ENCODE assay signal across 21 cellular contexts in the genomic region with DNA sequence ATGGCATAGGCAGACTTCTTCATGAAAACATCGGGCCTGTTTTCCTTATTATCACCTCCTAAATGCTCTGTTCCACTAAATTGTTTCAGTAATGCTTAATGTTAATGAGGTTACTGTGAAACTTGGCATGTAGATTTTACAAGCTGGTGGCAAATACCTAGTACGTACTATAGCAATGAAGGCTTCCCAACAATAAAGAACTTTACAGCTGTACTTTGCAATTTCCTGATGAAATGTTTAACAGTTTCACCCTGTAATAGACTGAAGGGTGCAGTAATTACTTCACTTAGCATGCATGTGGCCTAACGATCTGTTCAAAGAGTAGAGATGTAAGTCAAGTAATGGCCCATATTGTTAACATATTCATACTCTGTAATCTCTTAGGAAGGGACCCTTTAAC.
"Had no signal": no experiment of that assay in that cellular context is flagged by ENCODE, and none has a peak within 500 bp of the region (broad histone marks: within the 10 kb centered on the region; RNA-seq: fewer than 3 reads in every experiment).

No MANE protein-coding gene starts in this region.

- ATAC-seq: K562 had no signal

- H3K4me3 ChIP-seq: K562 had no signal

- H3K4me3 Mint-ChIP-seq: IgD-negative memory B cell had no signal

- H3K9me3 ChIP-seq: SK-N-SH had no signal

- H3K27ac ChIP-seq: HL-60, KMS-11, RWPE1 had no signal

- H3K36me3 Mint-ChIP-seq: IgD-negative memory B cell had no signal

- H3K27ac Mint-ChIP-seq: IgD-negative memory B cell had no signal

- H3K27me3 Mint-ChIP-seq: IgD-negative memory B cell had no signal

- DNase-seq: Kasumi-1, MM.1S, NCI-H1092 treated with DMSO at 0.1 percent for 48 hours, NCI-H1417, NCI-H1436 treated with DMSO at 0.1 percent for 48 hours, NCI-H1694, NCI-H187 treated with DMSO at 0.1 percent for 48 hours, NCI-H2029 treated with DMSO at 0.1 percent for 48 hours, NCI-H2171 treated with DMSO at 0.1 percent for 48 hours, NCI-H345, NCI-H510A treated with DMSO at 0.1 percent for 48 hours, NCI-H526 treated with DMSO at 0.1 percent for 48 hours, NCI-H748 treated with DMSO at 0.1 percent for 48 hours, SHP77, SK-N-SH, SW 1271 had no signal

- H3K4me1 Mint-ChIP-seq: IgD-negative memory B cell had no signal
